In genomic region chr1:247243738-247244137, GRCh38 we compare ENCODE assay signal across 25 cellular contexts. TPM values are rescaled to one million over a fixed set of nuclear protein-coding genes. Genes with fewer than 3 reads are reported as not detected.
DNase-seq lines count a peak whose midpoint lies in the region; ATAC-seq, FAIRE-seq and TF ChIP-seq lines count a peak whose summit lies in the region.
"Had no signal": no experiment of that assay in that cellular context is flagged by ENCODE, and none has a peak within 500 bp of the region (broad histone marks: within the 10 kb centered on the region; RNA-seq: fewer than 3 reads in every experiment).

No MANE protein-coding gene starts in this region.

- in situ Hi-C loops in K562 (cut with MboI) = no loop called here

- H3K36me3 Mint-ChIP-seq in GM23338 (ENCODE audit: low read depth) = no peaks in the 10 kb centered on the region
- peaks cover 2% of the 10 kb centered on the region; the same call in 1 of the 2 replicates for H3K36me3 Mint-ChIP-seq in WTC11

- no peaks in the 10 kb centered on the region for H3K79me2 ChIP-seq in GM23338 (replicated peaks; ENCODE audit: insufficient read depth)
- H3K79me2 ChIP-seq in K562 (ENCODE audit: control insufficient read depth, insufficient read depth, low read length) = no peaks in the 10 kb centered on the region

- no peak overlapping the region for H3K4me3 ChIP-seq in GM23338
- H3K4me3 ChIP-seq in K562 = no peak overlapping the region
- peak overlapping the region; percentile 15 to 18 for H3K4me3 ChIP-seq in testis

- H3F3A ChIP-seq in GM23338 (replicated peaks; ENCODE audit: low read depth) = no peaks in the 10 kb centered on the region

- H3K27me3 ChIP-seq in GM23338 (ENCODE audit: insufficient read depth) (no peaks in the 10 kb centered on the region), K562 (ENCODE audit: control insufficient read depth in 2 of 2, insufficient read depth in 2 of 2, low read length in 2 of 2) (0 out of 5 replicates have a peak, but pooled peaks cover 0 to under 1% of the 10 kb centered on the region in 2 experiments), testis (no peaks in the 10 kb centered on the region)

- no peaks in the 10 kb centered on the region for H3K36me3 ChIP-seq in GM23338 (ENCODE audit: insufficient read depth)
- H3K36me3 ChIP-seq in K562 (ENCODE audit: control insufficient read depth, insufficient read depth, low read length) = no peaks in the 10 kb centered on the region
- no peaks in the 10 kb centered on the region for H3K36me3 ChIP-seq in testis (ENCODE audit: low read depth, missing control alignments)

- ATAC-seq in GM23338 (no peak), K562 (peak; percentile 61), WTC11 (no peak), HG03378 (IDR thresholded peaks at IDR 0.05; ENCODE audit: unreplicated experiment) (no peak)

- H2AFZ ChIP-seq in GM23338 = peak overlapping the region; percentile 21; the same call in 1 of the 2 replicates
- H2AFZ ChIP-seq in K562 (ENCODE audit: low read depth, low read length) = peak overlapping the region; percentile 58

- H3K27ac ChIP-seq in GM23338 (ENCODE audit: low read depth) = no peak overlapping the region
- H3K27ac ChIP-seq in K562 (ENCODE audit: extremely low read depth, low read depth, low read length) = no peak overlapping the region
- no peak overlapping the region for H3K27ac ChIP-seq in testis

- H3K27ac Mint-ChIP-seq in GM23338 = no peak overlapping the region
- no peak overlapping the region for H3K27ac Mint-ChIP-seq in WTC11
- H3K27ac Mint-ChIP-seq: CD4-positive, alpha-beta memory T cell had no signal

- H3K4me3 Mint-ChIP-seq in GM23338 (no peak overlapping the region), WTC11 (no peak overlapping the region)
- H3K4me3 Mint-ChIP-seq: CD4-positive, alpha-beta memory T cell had no signal

- H4K20me1 ChIP-seq in GM23338 (replicated peaks; ENCODE audit: insufficient read depth) (no peaks in the 10 kb centered on the region), K562 (replicated peaks; ENCODE audit: control insufficient read depth, insufficient read depth, low read length) (no peaks in the 10 kb centered on the region)

- WGBS in K562 (ENCODE audit: insufficient coverage, low coverage, missing lambda C conversion rate) = 27% methylated on average over 9 of the region's 9 CpGs
- 65 to 76% methylated on average over 9 of the region's 9 CpGs for WGBS in testis, 2 donors

- H3K4me2 ChIP-seq in GM23338 = no peak overlapping the region
- H3K4me2 ChIP-seq in K562 (ENCODE audit: insufficient read depth, low read length) = no peak overlapping the region; the same call in 1 of the 2 replicates

- H3K4me1 Mint-ChIP-seq in GM23338 (no peaks in the 10 kb centered on the region), WTC11 (no peaks in the 10 kb centered on the region)
- H3K4me1 Mint-ChIP-seq: CD4-positive, alpha-beta memory T cell had no signal

- no peaks in the 10 kb centered on the region for H3K9me1 ChIP-seq in K562 (ENCODE audit: control insufficient read depth, insufficient read depth, low read length)

- H3K4me1 ChIP-seq in GM23338 (ENCODE audit: insufficient read depth) (no peaks in the 10 kb centered on the region), K562 (replicated peaks in 1 of 2; ENCODE audit: control insufficient read depth in 2 of 2, insufficient read depth in 2 of 2, low read length in 2 of 2) (no peaks in the 10 kb centered on the region; a peak in 1 of 5 replicates), testis (no peaks in the 10 kb centered on the region)

- H3K9me3 Mint-ChIP-seq in GM23338 (no peaks in the 10 kb centered on the region; the same call in 2 of the 3 replicates), WTC11 (peaks cover 13% of the 10 kb centered on the region)

- H3K9me2 ChIP-seq in GM23338 (ENCODE audit: insufficient read depth) = 0 out of 2 replicates have a peak, but pooled peaks cover 2% of the 10 kb centered on the region

- DNase-seq in GM23338 (ENCODE audit: low spot score) = no peak
- DNase-seq in K562 (ENCODE audit: extremely low read depth in 1 of 4, low spot score in 3 of 4) = peak in 1 of 4 experiments; percentile 11
- DNase-seq in kidney glomerular epithelial cell (lab: John Stamatoyannopoulos, UW) = peak; percentile 67
- no peak for DNase-seq in testis
- DNase-seq in activated T-cell treated with anti-CD3 and anti-CD28 coated beads, Interleukin-2, amount 50 U/mL, for 48 hours = no peak
- DNase-seq in WTC11 (ENCODE audit: low spot score) = no peak
- no peak for DNase-seq in DMS114 treated with DMSO at 0.1 percent for 48 hours (lab: John Stamatoyannopoulos, UW; ENCODE audit: unreplicated experiment)
- DNase-seq: C1 segment of cervical spinal cord; Calu3; CD4-positive, alpha-beta memory T cell; COR-L47; DMS53; DMS79 treated with DMSO at 0.1 percent for 48 hours; GF-D8; GOT3; H7; HCEC 1CT had no signal

- POLR2A ChIA-PET in K562 (lab: Yijun Ruan, JAX) = no interaction called here
- POLR2A ChIA-PET in WTC11 (lab: Charles Lee) = no interaction called here

- FAIRE-seq in K562 (lab: Jason Lieb, UNC) = no peak
- FAIRE-seq: GM12891, GM18507 had no signal

- intact Hi-C loops in K562 (cut with micrococcal nuclease) (no loop called here), testis (cut with DNase I; ENCODE audit: low total_unique reads) (no loop called here)

- no peak for TF ChIP-seq EP300 in K562 (IDR thresholded peaks at IDR 0.05; ENCODE audit: low read length)

- BruUV-seq in K562 (replicated peaks; lab: Mats Ljungman, UMichigan) = no TSS peak

- no peak overlapping the region for H3K9ac ChIP-seq in K562 (ENCODE audit: insufficient read depth in 1 of 2, low read depth in 2 of 2, low read length in 2 of 2)

- TF ChIP-seq POLR2A in K562 (conservative IDR thresholded peaks at IDR 0.05) (no peak), testis (IDR thresholded peaks at IDR 0.05) (no peak)

- TF ChIP-seq CTCF in GM23338 (conservative IDR thresholded peaks at IDR 0.05; ENCODE audit: low read depth in 2 of 2) (0 out of 4 replicates have a peak, but pooled peaks of 1 of the 2 experiments have one; percentile 14), K562 (IDR thresholded peaks at IDR 0.05 in 2 of 3, conservative IDR thresholded peaks at IDR 0.05 in 1 of 3; ENCODE audit: insufficient read depth in 2 of 3, low read depth in 1 of 3, low read length in 3 of 3) (no peak), testis (IDR thresholded peaks at IDR 0.05) (no peak), WTC11 (IDR thresholded peaks at IDR 0.05) (no peak)

- TF ChIP-seq RAD21 in K562 (CRISPR knock-in tag; conservative IDR thresholded peaks at IDR 0.05 in 1 of 2, IDR thresholded peaks at IDR 0.05 in 1 of 2) = no peak

- H3K9me3 ChIP-seq in K562 (replicated peaks; ENCODE audit: control insufficient read depth, insufficient read depth, low read depth, low read length) = peaks cover 9% of the 10 kb centered on the region; the same call in 1 of the 2 replicates
- no peaks in the 10 kb centered on the region for H3K9me3 ChIP-seq in testis

- H3K27me3 Mint-ChIP-seq in GM23338 (ENCODE audit: insufficient read depth, low read depth, poor library complexity) = no peaks in the 10 kb centered on the region
- no peaks in the 10 kb centered on the region; the same call in 1 of the 2 replicates for H3K27me3 Mint-ChIP-seq in WTC11 (ENCODE audit: low read depth)

- CTCF ChIA-PET in K562 (lab: Yijun Ruan, JAX; ENCODE audit: low intra/inter-chr PET ratio) (no interaction called here), WTC11 (lab: Charles Lee) (no interaction called here)

TF ChIP-seq in GM23338, 12 proteins besides CTCF, POLR2A, EP300 and RAD21 (continues in another document):
- no peak for TF ChIP-seq ZNF114 (CRISPR knock-in tag; IDR thresholded peaks at IDR 0.05)
- TF ChIP-seq JUNB (IDR thresholded peaks at IDR 0.05; ENCODE audit: unreplicated experiment) = no peak

TF ChIP-seq in K562, 482 proteins besides CTCF, POLR2A, EP300 and RAD21 (continues in another document):
- no peak for TF ChIP-seq MXI1 (IDR thresholded peaks at IDR 0.05; ENCODE audit: low read depth, low read length)
- TF ChIP-seq KAT8 (IDR thresholded peaks at IDR 0.05; ENCODE audit: low read depth) = no peak

TF ChIP-seq in WTC11, 78 proteins besides CTCF, POLR2A, EP300 and RAD21:
- no peak for TF ChIP-seq E2F4 (CRISPR knock-in tag; IDR thresholded peaks at IDR 0.05; ENCODE audit: borderline replicate concordance, low read depth)

RNA-seq across cellular contexts. Expression of gene VN1R5, which starts 12.1 kb away (rescaled TPM):
- total RNA-seq in GM23338 (2014; rRNA removed; shearing (Covaris generic)) = not detected in 2 replicates
- polyA plus RNA-seq in GM23338 (2016; fragmentation: Nextera tagmentation; extraction: Ambion mirVana) (not detected in 2 replicates), K562 (2011; rRNA removed) (not detected in 2 replicates), K562 (2014; fragmentation: Illumina TruSeq; extraction: Trizol) (not detected in 2 replicates), K562 (2014; fragmentation: Nextera tagmentation; extraction: Ambion mirVana) (not detected), K562 (2014; rRNA removed) (not detected in 2 replicates), testis (ENCODE audit: insufficient read depth, low read depth, low replicate concordance) (not detected)
- not detected in 2 replicates for total RNA-seq in K562 (2011; cell fraction: chromatin; rRNA removed; ENCODE audit: low replicate concordance)
- not detected in 2 replicates for total RNA-seq in K562 (2011; cell fraction: nucleolus; rRNA removed)
- not detected in 2 replicates for total RNA-seq in K562 (2011; cell fraction: nucleoplasm; rRNA removed)
- total RNA-seq in K562 (2014; rRNA removed) (not detected in 2 replicates), K562 (2014; rRNA removed; fragmentation: Illumina TruSeq; extraction: Trizol) (not detected in 2 replicates), K562 (2015; rRNA removed; fragmentation: Illumina TruSeq; extraction: Trizol) (not detected in 2 replicates), K562 (2021) (not detected in 2 replicates), testis (not detected), WTC11 (2021) (not detected in 3 replicates)
- not detected in 2 replicates for polyA plus RNA-seq in K562 (2011; cell fraction: cytosol; rRNA removed)
- polyA plus RNA-seq in K562 (2011; cell fraction: nucleus; rRNA removed) = not detected in 2 replicates
- not detected in 2 replicates for polyA plus RNA-seq in K562 (2012)
- polyA minus RNA-seq in K562 (2011; rRNA and poly(A)+ RNA removed) = not detected in 2 replicates
- polyA minus RNA-seq in K562 (2011; cell fraction: cytosol; rRNA and poly(A)+ RNA removed) = not detected in 2 replicates
- polyA minus RNA-seq in K562 (2011; cell fraction: nucleus; rRNA and poly(A)+ RNA removed) = not detected in 2 replicates
- total RNA-seq: A172; A673; Calu3; CD4-positive, alpha-beta memory T cell; Daoy; G401; H7 had no signal
- polyA plus RNA-seq: BJ; CD4-positive, alpha-beta memory T cell had no signal

Comparison
In these comparisons a context has a peak if more than half of its experiments do, and no peak if none do; other contexts are left out.
1. H3K4me3 ChIP-seq: peak in testis (2 of 2); none in GM23338 (single experiment) and K562 (single experiment).